20 cellular contexts compared by ENCODE assay signal in the genomic region with DNA sequence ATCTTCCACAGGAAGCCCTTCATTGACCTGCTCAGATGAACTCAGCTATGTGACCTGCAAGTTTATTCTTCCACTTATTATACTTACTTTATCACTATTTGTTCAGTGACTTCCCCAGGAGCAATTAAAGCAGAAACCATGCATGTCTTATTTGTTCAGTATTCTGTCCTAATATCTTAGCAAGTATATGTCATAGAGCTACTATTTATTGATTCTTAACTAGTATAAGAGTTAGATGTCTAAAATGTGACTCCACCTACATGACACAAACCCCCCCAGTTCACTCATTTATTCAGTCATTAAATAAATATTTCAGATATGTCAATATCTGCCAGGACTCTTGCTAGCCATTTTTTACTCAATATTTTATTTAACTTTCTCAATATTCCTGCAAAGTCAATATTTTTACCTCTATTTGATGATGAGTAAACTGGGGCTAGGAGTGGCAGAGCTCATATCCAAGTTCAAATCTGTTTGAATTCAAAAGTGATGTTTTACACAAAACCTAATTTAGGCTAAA.
"Had no signal": no experiment of that assay in that cellular context is flagged by ENCODE, and none has a peak within 500 bp of the region (broad histone marks: within the 10 kb centered on the region; RNA-seq: fewer than 3 reads in every experiment).

No MANE protein-coding gene starts in this region.

- H3K36me3 ChIP-seq: gastrocnemius medialis, left ventricle myocardium inferior, transverse colon, uterus had no signal

- H3K4me1 ChIP-seq: gastrocnemius medialis, left ventricle myocardium inferior, testis, transverse colon, uterus had no signal

- H3K27me3 ChIP-seq: gastrocnemius medialis, testis, transverse colon, uterus had no signal

- H3K4me3 ChIP-seq: gastrocnemius medialis, left ventricle myocardium inferior, lung, mucosa of descending colon, testis, transverse colon, uterus had no signal

- DNase-seq: activated CD4-positive, alpha-beta T cell treated with anti-CD3 and anti-CD28 coated beads, Interleukin-2, amount 50 U/mL, for 1 hour; activated CD4-positive, CD25-positive, alpha-beta regulatory T cell treated with anti-CD3 and anti-CD28 coated beads, Interleukin-2, amount 50 U/mL, for 72 hours; activated naive CD4-positive, alpha-beta T cell; activated T-cell treated with anti-CD3 and anti-CD28 coated beads for 4 hours; activated T-cell treated with anti-CD3 and anti-CD28 coated beads, Interleukin-2, amount 50 U/mL, for 72 hours; effector CD8-positive, alpha-beta T cell; gastrocnemius medialis; glutamatergic neuron; left ventricle myocardium inferior; mucosa of descending colon; right cardiac atrium; stimulated activated CD4-positive, alpha-beta T cell treated with anti-CD3 and anti-CD28 coated beads, Interleukin-2, amount 100 ng/mL, for 48 hours; stimulated activated naive CD4-positive, alpha-beta T cell treated with Interleukin-2 at 50 U/mL for 16 hours; T-helper 2 cell; testis; transverse colon; uterus had no signal

- H3K27ac ChIP-seq: gastrocnemius medialis, left ventricle myocardium inferior, testis, transverse colon, uterus had no signal

- ATAC-seq: activated naive CD4-positive, alpha-beta T cell treated with anti-CD3 and anti-CD28 coated beads, Interleukin-2, amount 50 U/mL, for 72 hours; activated T-cell treated with anti-CD3 and anti-CD28 coated beads, Interleukin-2, amount 50 U/mL, for 72 hours; gastrocnemius medialis; mucosa of descending colon; natural killer cell treated with Interleukin-12 subunit alpha and Interleukin-12 subunit beta and Interleukin-15 and Interleukin-18, amount 100 ng/mL, for 72 hours; right cardiac atrium had no signal

- H3K9me3 ChIP-seq: gastrocnemius medialis, mucosa of descending colon, testis, transverse colon, uterus had no signal
